1 cellular context compared by ENCODE assay signal in the genomic region with DNA sequence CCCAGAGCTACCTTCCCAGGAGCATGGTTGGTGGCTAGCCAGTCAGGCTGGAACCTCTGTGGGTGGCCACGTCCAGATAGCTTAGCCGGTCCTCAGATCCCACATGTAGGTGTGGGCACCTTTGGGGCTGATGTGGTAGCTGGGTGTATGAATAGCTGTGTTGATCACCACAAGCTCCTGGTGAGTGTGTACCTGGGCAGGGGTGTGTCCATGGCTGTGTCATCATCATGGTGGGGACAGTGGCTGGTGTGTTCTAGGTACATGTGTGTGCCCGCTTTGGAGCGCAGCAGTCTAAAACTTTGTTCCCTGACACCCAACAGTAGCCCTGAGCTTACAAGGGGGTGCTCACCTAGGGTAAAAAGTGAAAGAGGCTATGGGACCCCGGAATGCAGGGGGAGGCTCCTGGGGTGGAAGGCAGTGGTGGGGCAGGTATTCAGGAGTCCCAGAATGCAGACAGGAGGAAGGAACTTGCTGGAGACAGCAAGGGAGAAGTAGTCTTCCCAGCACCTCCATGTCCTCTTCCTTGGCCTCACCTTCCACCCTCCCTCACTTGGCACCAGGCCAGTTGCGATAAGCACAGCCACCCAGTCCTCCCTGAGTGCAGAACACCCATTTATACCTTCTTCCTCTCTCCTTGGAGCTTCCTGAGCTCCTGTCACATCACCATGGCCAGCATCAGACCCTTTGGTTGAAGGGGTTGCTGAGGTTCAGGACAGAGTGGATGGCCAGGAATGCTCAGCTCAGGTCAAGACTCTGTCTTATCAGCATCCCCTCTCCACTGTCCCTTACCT.
TF ChIP-seq lines count a peak whose summit lies in the region.

No MANE protein-coding gene starts in this region.

TF ChIP-seq in K562, 482 proteins besides CTCF, POLR2A, EP300 and RAD21 (continues in another document):
- TF ChIP-seq PHF21A (IDR thresholded peaks at IDR 0.05; ENCODE audit: borderline replicate concordance, low read depth) = no peak
- peak; percentile 24 for TF ChIP-seq TAF9B (IDR thresholded peaks at IDR 0.05; ENCODE audit: partially characterized antibody)
- no peak for TF ChIP-seq BRCA1 (IDR thresholded peaks at IDR 0.05)
- TF ChIP-seq BRCA1 (CRISPR knock-in tag; IDR thresholded peaks at IDR 0.05) = no peak
- no peak for TF ChIP-seq ZNF551 (CRISPR knock-in tag; IDR thresholded peaks at IDR 0.05)
- TF ChIP-seq ZFP30 (CRISPR knock-in tag; IDR thresholded peaks at IDR 0.05; ENCODE audit: borderline replicate concordance) = no peak
- no peak for TF ChIP-seq ZNF274 (IDR thresholded peaks at IDR 0.05; ENCODE audit: borderline replicate concordance, low read depth, low read length)
- no peak for TF ChIP-seq GTF3C2 (IDR thresholded peaks at IDR 0.05; ENCODE audit: borderline replicate concordance, extremely low read depth, insufficient read length)
- TF ChIP-seq GATAD2A (IDR thresholded peaks at IDR 0.05) = no peak
- TF ChIP-seq ZNF830 (CRISPR knock-in tag; IDR thresholded peaks at IDR 0.05) = no peak
- no peak for TF ChIP-seq ZNF780A (CRISPR knock-in tag; IDR thresholded peaks at IDR 0.05)
- TF ChIP-seq NR2C2 (CRISPR knock-in tag; IDR thresholded peaks at IDR 0.05) = no peak
- no peak for TF ChIP-seq NR2C2 (tag; IDR thresholded peaks at IDR 0.05)
- no peak for TF ChIP-seq POLR3A (IDR thresholded peaks at IDR 0.05; ENCODE audit: borderline replicate concordance, extremely low read depth, insufficient read depth, insufficient read length)
- no peak for TF ChIP-seq ZBTB11 (CRISPR knock-in tag; IDR thresholded peaks at IDR 0.05)
- TF ChIP-seq MEF2D (tag; conservative IDR thresholded peaks at IDR 0.05; ENCODE audit: low read depth) = no peak
- TF ChIP-seq SMARCA5 (IDR thresholded peaks at IDR 0.05) = no peak
- TF ChIP-seq, protein P1, sequence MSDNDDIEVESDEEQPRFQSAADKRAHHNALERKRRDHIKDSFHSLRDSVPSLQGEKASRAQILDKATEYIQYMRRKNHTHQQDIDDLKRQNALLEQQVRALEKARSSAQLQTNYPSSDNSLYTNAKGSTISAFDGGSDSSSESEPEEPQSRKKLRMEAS (CRISPR knock-in tag; IDR thresholded peaks at IDR 0.05) = no peak
- TF ChIP-seq RBFOX2 (IDR thresholded peaks at IDR 0.05; ENCODE audit: low read depth, low read length) = 0 out of 2 replicates have a peak, but pooled peaks have one; percentile 37
- TF ChIP-seq NCOA4 (IDR thresholded peaks at IDR 0.05; ENCODE audit: partially characterized antibody) = no peak
- no peak; the same call in 1 of the 2 replicates for TF ChIP-seq EP400 (IDR thresholded peaks at IDR 0.05)
- TF ChIP-seq, protein P2, sequence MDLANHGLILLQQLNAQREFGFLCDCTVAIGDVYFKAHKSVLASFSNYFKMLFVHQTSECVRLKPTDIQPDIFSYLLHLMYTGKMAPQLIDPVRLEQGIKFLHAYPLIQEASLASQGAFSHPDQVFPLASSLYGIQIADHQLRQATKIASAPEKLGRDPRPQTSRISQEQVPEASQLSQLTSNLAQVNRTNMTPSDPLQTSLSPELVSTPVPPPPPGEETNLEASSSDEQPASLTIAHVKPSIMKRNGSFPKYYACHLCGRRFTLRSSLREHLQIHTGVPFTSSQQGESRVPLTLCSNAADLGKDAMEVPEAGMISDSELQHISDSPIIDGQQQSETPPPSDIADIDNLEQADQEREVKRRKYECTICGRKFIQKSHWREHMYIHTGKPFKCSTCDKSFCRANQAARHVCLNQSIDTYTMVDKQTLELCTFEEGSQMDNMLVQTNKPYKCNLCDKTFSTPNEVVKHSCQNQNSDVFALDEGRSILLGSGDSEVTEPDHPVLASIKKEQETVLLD (IDR thresholded peaks at IDR 0.05) = no peak
- no peak for TF ChIP-seq HBP1 (CRISPR knock-in tag; IDR thresholded peaks at IDR 0.05)
- no peak for TF ChIP-seq ZNF444 (CRISPR knock-in tag; IDR thresholded peaks at IDR 0.05)
- TF ChIP-seq NFIX (CRISPR knock-in tag; IDR thresholded peaks at IDR 0.05; ENCODE audit: low read depth) = peak; percentile 89
- TF ChIP-seq, protein P3, sequence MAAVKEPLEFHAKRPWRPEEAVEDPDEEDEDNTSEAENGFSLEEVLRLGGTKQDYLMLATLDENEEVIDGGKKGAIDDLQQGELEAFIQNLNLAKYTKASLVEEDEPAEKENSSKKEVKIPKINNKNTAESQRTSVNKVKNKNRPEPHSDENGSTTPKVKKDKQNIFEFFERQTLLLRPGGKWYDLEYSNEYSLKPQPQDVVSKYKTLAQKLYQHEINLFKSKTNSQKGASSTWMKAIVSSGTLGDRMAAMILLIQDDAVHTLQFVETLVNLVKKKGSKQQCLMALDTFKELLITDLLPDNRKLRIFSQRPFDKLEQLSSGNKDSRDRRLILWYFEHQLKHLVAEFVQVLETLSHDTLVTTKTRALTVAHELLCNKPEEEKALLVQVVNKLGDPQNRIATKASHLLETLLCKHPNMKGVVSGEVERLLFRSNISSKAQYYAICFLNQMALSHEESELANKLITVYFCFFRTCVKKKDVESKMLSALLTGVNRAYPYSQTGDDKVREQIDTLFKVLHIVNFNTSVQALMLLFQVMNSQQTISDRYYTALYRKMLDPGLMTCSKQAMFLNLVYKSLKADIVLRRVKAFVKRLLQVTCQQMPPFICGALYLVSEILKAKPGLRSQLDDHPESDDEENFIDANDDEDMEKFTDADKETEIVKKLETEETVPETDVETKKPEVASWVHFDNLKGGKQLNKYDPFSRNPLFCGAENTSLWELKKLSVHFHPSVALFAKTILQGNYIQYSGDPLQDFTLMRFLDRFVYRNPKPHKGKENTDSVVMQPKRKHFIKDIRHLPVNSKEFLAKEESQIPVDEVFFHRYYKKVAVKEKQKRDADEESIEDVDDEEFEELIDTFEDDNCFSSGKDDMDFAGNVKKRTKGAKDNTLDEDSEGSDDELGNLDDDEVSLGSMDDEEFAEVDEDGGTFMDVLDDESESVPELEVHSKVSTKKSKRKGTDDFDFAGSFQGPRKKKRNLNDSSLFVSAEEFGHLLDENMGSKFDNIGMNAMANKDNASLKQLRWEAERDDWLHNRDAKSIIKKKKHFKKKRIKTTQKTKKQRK (IDR thresholded peaks at IDR 0.05; ENCODE audit: borderline replicate concordance, low read depth, low read length) = no peak
- no peak for TF ChIP-seq POLR3G (IDR thresholded peaks at IDR 0.05; ENCODE audit: extremely low read depth, insufficient read length, insufficient replicate concordance)
- TF ChIP-seq LARP7 (IDR thresholded peaks at IDR 0.05) = no peak
- TF ChIP-seq NFE2 (IDR thresholded peaks at IDR 0.05; ENCODE audit: low read depth) = no peak
- no peak for TF ChIP-seq RERE (CRISPR knock-in tag; IDR thresholded peaks at IDR 0.05; ENCODE audit: borderline replicate concordance)
- no peak for TF ChIP-seq ZC3H11A (IDR thresholded peaks at IDR 0.05; ENCODE audit: low read depth, low read length)
- TF ChIP-seq, protein P4, sequence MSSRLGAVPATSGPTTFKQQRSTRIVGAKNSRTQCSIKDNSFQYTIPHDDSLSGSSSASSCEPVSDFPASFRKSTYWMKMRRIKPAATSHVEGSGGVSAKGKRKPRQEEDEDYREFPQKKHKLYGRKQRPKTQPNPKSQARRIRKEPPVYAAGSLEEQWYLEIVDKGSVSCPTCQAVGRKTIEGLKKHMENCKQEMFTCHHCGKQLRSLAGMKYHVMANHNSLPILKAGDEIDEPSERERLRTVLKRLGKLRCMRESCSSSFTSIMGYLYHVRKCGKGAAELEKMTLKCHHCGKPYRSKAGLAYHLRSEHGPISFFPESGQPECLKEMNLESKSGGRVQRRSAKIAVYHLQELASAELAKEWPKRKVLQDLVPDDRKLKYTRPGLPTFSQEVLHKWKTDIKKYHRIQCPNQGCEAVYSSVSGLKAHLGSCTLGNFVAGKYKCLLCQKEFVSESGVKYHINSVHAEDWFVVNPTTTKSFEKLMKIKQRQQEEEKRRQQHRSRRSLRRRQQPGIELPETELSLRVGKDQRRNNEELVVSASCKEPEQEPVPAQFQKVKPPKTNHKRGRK (tag; IDR thresholded peaks at IDR 0.05) = no peak
- no peak for TF ChIP-seq ESRRB (CRISPR knock-in tag; IDR thresholded peaks at IDR 0.05; ENCODE audit: borderline replicate concordance)
- 0 out of 4 replicates have a peak, but pooled peaks of 1 of the 2 experiments have one; percentile 14 for TF ChIP-seq TBL1XR1 (IDR thresholded peaks at IDR 0.05; ENCODE audit: low read length in 2 of 2)
